8 cellular contexts compared by ENCODE assay signal in genomic region chr16:89949756-89950155, GRCh38. TPM values are rescaled to one million over a fixed set of nuclear protein-coding genes. Genes with fewer than 3 reads are reported as not detected.
DNase-seq lines count a peak whose midpoint lies in the region; ATAC-seq and TF ChIP-seq lines count a peak whose summit lies in the region.

No MANE protein-coding gene starts in this region.

- H3K18ac ChIP-seq in IMR-90 (ENCODE audit: low read depth, low read length): no peak overlapping the region

- H3K9me3 Mint-ChIP-seq in nephron: no peaks in the 10 kb centered on the region

- H2BK120ac ChIP-seq in IMR-90 (ENCODE audit: low read depth, low read length): no peak overlapping the region

- no peaks in the 10 kb centered on the region; the same call in 1 of the 2 replicates for H3K27me3 ChIP-seq in BJ (ENCODE audit: control insufficient read depth, insufficient read depth, low read length)
- H3K27me3 ChIP-seq in IMR-90 (ENCODE audit: control insufficient read depth, insufficient read depth, low read length): no peaks in the 10 kb centered on the region

- in situ Hi-C loops in IMR-90 (cut with MboI; ENCODE audit: low sequenced_read_pairs): no loop called here

- peak overlapping the region; percentile 83; the same call in 1 of the 2 replicates for H3K4me2 ChIP-seq in IMR-90 (ENCODE audit: low read depth, low read length)

- H3K27me3 Mint-ChIP-seq in nephron (ENCODE audit: low read depth): peaks cover 27% of the 10 kb centered on the region

- CTCF ChIA-PET in BJ (lab: Yijun Ruan, JAX) (interaction anchor here (0.9 to 2.4 kb wide), 5 partner anchors 11 to 39 kb away, joined by 3 to 9 read pairs (median 3); no protein-coding TSS in a partner anchor), IMR-90 (lab: Yijun Ruan, JAX) (no interaction called here)

- H2AFZ ChIP-seq in IMR-90 (replicated peaks; ENCODE audit: low read length, poor library complexity): no peak overlapping the region

- no peak overlapping the region for H4K5ac ChIP-seq in IMR-90 (ENCODE audit: low read depth, low read length)

- H3K79me1 ChIP-seq in IMR-90 (ENCODE audit: low read depth in 1 of 2, low read length in 2 of 2): peaks cover 18 to 54% of the 10 kb centered on the region in 2 experiments

- no peaks in the 10 kb centered on the region for H3K4me1 Mint-ChIP-seq in nephron

- H3K36me3 ChIP-seq in BJ (ENCODE audit: control insufficient read depth, insufficient read depth, low read length) (0 out of 2 replicates have a peak, but pooled peaks cover 3% of the 10 kb centered on the region), IMR-90 (ENCODE audit: control insufficient read depth, insufficient read depth, low read length) (peaks cover 4% of the 10 kb centered on the region)

- H3K4me3 Mint-ChIP-seq in nephron: peak overlapping the region; percentile 85 to 88 (median 86)

- no peak for ATAC-seq in IMR-90 (ENCODE audit: low read depth)

- no peak overlapping the region for H2BK5ac ChIP-seq in IMR-90 (ENCODE audit: low read depth, low read length, poor library complexity, severe bottlenecking)

- H2BK20ac ChIP-seq in IMR-90 (ENCODE audit: low read depth, low read length): no peak overlapping the region

- TF ChIP-seq CTCF in BJ (IDR thresholded peaks at IDR 0.05; ENCODE audit: insufficient read depth, low read depth, low read length): no peak
- no peak for TF ChIP-seq CTCF in IMR-90 (conservative IDR thresholded peaks at IDR 0.05; ENCODE audit: low read depth, low read length)
- no peak for TF ChIP-seq CTCF in choroid plexus epithelial cell (conservative IDR thresholded peaks at IDR 0.05; ENCODE audit: low read depth, low read length)
- TF ChIP-seq CTCF in nephron (IDR thresholded peaks at IDR 0.05; ENCODE audit: unreplicated experiment in 3 of 3): no peak

- H3K9ac ChIP-seq in IMR-90 (ENCODE audit: low read depth, low read length): peak overlapping the region; percentile 52; the same call in 1 of the 2 replicates

- H3K23ac ChIP-seq in IMR-90 (ENCODE audit: low read depth, low read length): no peak overlapping the region

- H4K91ac ChIP-seq in IMR-90 (ENCODE audit: insufficient read depth, low read depth, low read length): no peak overlapping the region

- DNase-seq in BJ (ENCODE audit: low read depth) (no peak), IMR-90 (no peak), choroid plexus epithelial cell (ENCODE audit: low read depth) (no peak), OCI-M1 (lab: John Stamatoyannopoulos, UW) (no peak), NCI-H345 treated with DMSO at 0.1 percent for 48 hours (lab: John Stamatoyannopoulos, UW; ENCODE audit: unreplicated experiment) (no peak), germinal center (ENCODE audit: low spot score) (no peak), HuH-7 (ENCODE audit: low spot score) (no peak)

- H3K14ac ChIP-seq in IMR-90 (replicated peaks; ENCODE audit: low read depth, low read length): no peak overlapping the region

- peaks cover 17% of the 10 kb centered on the region for H4K20me1 ChIP-seq in IMR-90 (ENCODE audit: insufficient read depth, low read length)

- POLR2A ChIA-PET in BJ (lab: Charles Lee): no interaction called here
- POLR2A ChIA-PET in IMR-90 (lab: Charles Lee; ENCODE audit: unreplicated experiment): no interaction called here

- no peak overlapping the region for H2AK9ac ChIP-seq in IMR-90 (replicated peaks; ENCODE audit: low read depth, low read length, poor library complexity)

- no peak overlapping the region for H3K27ac Mint-ChIP-seq in nephron

- peaks cover 6% of the 10 kb centered on the region; the same call in 1 of the 2 replicates for H3K4me1 ChIP-seq in IMR-90 (ENCODE audit: control insufficient read depth, insufficient read depth, low read length)

- no peak overlapping the region for H2BK15ac ChIP-seq in IMR-90 (ENCODE audit: low read depth, low read length)

- H3K27ac ChIP-seq in IMR-90 (ENCODE audit: insufficient read depth, low read length): no peak overlapping the region

- H2AK5ac ChIP-seq in IMR-90 (ENCODE audit: low read depth, low read length): 0 out of 2 replicates have a peak overlapping the region, but pooled peaks have one; percentile 36

- no peak overlapping the region for H3K4ac ChIP-seq in IMR-90 (ENCODE audit: low read depth, low read length)

- H3K4me3 ChIP-seq in BJ (ENCODE audit: low read depth, low read length): peak overlapping the region; percentile 74
- H3K4me3 ChIP-seq in IMR-90 (ENCODE audit: insufficient read depth, low read depth, low read length): peak overlapping the region; percentile 92
- peak overlapping the region; percentile 69 for H3K4me3 ChIP-seq in choroid plexus epithelial cell (ENCODE audit: low read depth, low read length)

- BruUV-seq in IMR-90 (replicated peaks; lab: Mats Ljungman, UMichigan): no TSS peak

- dilution Hi-C loops in IMR-90 (cut with HindIII; ENCODE audit: low sequenced_read_pairs, unreplicated experiment): no loop called here

- TF ChIP-seq RAD21 in IMR-90 (IDR thresholded peaks at IDR 0.05; ENCODE audit: low read length): no peak

- intact Hi-C loops in IMR-90 (cut with micrococcal nuclease): loop anchor here (2.0 kb wide), 1 partner anchor 23 kb away; no protein-coding TSS in a partner anchor

- 95% methylated on average over 4 of the region's 12 CpGs; no CpG with 5 or more reads in 1 of the 2 experiments for WGBS in IMR-90 (ENCODE audit: extremely low coverage in 2 of 2, insufficient read length in 1 of 2), 2 experiments

- H3K9me1 ChIP-seq in IMR-90 (ENCODE audit: insufficient read depth, low read length): no peaks in the 10 kb centered on the region

- H4K8ac ChIP-seq in IMR-90 (ENCODE audit: low read depth in 2 of 2, low read length in 2 of 2): no peak overlapping the region

- no peak for TF ChIP-seq POLR2A in IMR-90 (IDR thresholded peaks at IDR 0.05; ENCODE audit: low read depth, low read length)

- H3K56ac ChIP-seq in IMR-90 (ENCODE audit: extremely low read depth, insufficient read depth, low read length): no peak overlapping the region

- H3K9me3 ChIP-seq in IMR-90 (ENCODE audit: control insufficient read depth, insufficient read depth, low read length): no peaks in the 10 kb centered on the region

- no peaks in the 10 kb centered on the region for H3K36me3 Mint-ChIP-seq in nephron (ENCODE audit: low read depth)

TF ChIP-seq in IMR-90, 13 proteins besides CTCF, POLR2A, EP300 and RAD21:
- TF ChIP-seq MAZ (IDR thresholded peaks at IDR 0.05; ENCODE audit: borderline replicate concordance, low read depth, low read length): no peak
- TF ChIP-seq NFE2L2 (IDR thresholded peaks at IDR 0.05; ENCODE audit: low read depth, low read length): no peak
- TF ChIP-seq ELK1 (IDR thresholded peaks at IDR 0.05; ENCODE audit: borderline replicate concordance, low read depth, low read length): no peak

RNA-seq across cellular contexts. Expression of gene DEF8, which starts 1.2 kb away (rescaled TPM):
- polyA plus RNA-seq in BJ (2011; rRNA removed): 75.5 and 109 TPM in 2 replicates
- polyA minus RNA-seq in BJ (2011; rRNA and poly(A)+ RNA removed): 26.0 and 40.9 TPM in 2 replicates
- total RNA-seq in IMR-90 (2012; rRNA removed): 129 and 134 TPM in 2 replicates
- polyA plus RNA-seq in IMR-90 (2012; rRNA removed): 141 and 160 TPM in 2 replicates
- polyA plus RNA-seq in IMR-90 (2012; cell fraction: cytosol; rRNA removed): 177 and 213 TPM in 2 replicates
- 286 and 445 TPM in 2 replicates for polyA plus RNA-seq in IMR-90 (2012; cell fraction: nucleus; rRNA removed; ENCODE audit: low replicate concordance)

RNA-seq across cellular contexts. Expression of gene TUBB3, which starts 26.6 kb away (rescaled TPM):
- polyA plus RNA-seq in BJ (2011; rRNA removed): 55.2 and 108 TPM in 2 replicates
- 94.7 and 103 TPM in 2 replicates for polyA minus RNA-seq in BJ (2011; rRNA and poly(A)+ RNA removed)
- total RNA-seq in IMR-90 (2012; rRNA removed): 311 and 337 TPM in 2 replicates
- polyA plus RNA-seq in IMR-90 (2012; rRNA removed): 410 and 428 TPM in 2 replicates
- polyA plus RNA-seq in IMR-90 (2012; cell fraction: cytosol; rRNA removed): 269 and 452 TPM in 2 replicates
- 172 and 406 TPM in 2 replicates for polyA plus RNA-seq in IMR-90 (2012; cell fraction: nucleus; rRNA removed; ENCODE audit: low replicate concordance)

RNA-seq across cellular contexts. Expression of gene MC1R, which starts 31.1 kb away (rescaled TPM):
- polyA plus RNA-seq in BJ (2011; rRNA removed): 4.6 and 7.2 TPM in 2 replicates
- 4.1 and 5.6 TPM in 2 replicates for polyA minus RNA-seq in BJ (2011; rRNA and poly(A)+ RNA removed)
- total RNA-seq in IMR-90 (2012; rRNA removed): 3.8 and 4.4 TPM in 2 replicates
- polyA plus RNA-seq in IMR-90 (2012; rRNA removed): 9.5 TPM in 2 replicates
- 3.3 and 6.2 TPM in 2 replicates for polyA plus RNA-seq in IMR-90 (2012; cell fraction: cytosol; rRNA removed)
- polyA plus RNA-seq in IMR-90 (2012; cell fraction: nucleus; rRNA removed; ENCODE audit: low replicate concordance): 49.5 and 79.2 TPM in 2 replicates
